In genomic region chr17:40548982-40549680, GRCh38 we compare ENCODE assay signal across 8 cellular contexts. TPM values are rescaled to one million over a fixed set of nuclear protein-coding genes. Genes with fewer than 3 reads are reported as not detected.
DNase-seq lines count a peak whose midpoint lies in the region; ATAC-seq and TF ChIP-seq lines count a peak whose summit lies in the region.

No MANE protein-coding gene starts in this region.

- ATAC-seq in GM19023 (IDR thresholded peaks at IDR 0.05; ENCODE audit: unreplicated experiment) = no peak

- CTCF ChIA-PET in RWPE1 (lab: Yijun Ruan, JAX) = interaction anchor here (0.7 to 2.8 kb wide), 4 partner anchors 11 to 1114 kb away, joined by 3 to 28 read pairs (median 7); no protein-coding TSS in a partner anchor
- CTCF ChIA-PET in GM10248 (lab: Yijun Ruan, JAX) = interaction anchor here (1.0 to 24.3 kb wide), 7 partner anchors 8 to 194 kb away, joined by 3 to 356 read pairs (median 11); no protein-coding TSS in a partner anchor

- no peaks in the 10 kb centered on the region for H3K9me3 Mint-ChIP-seq in HFFc6
- no peaks in the 10 kb centered on the region for H3K9me3 Mint-ChIP-seq in neural crest cell

- no peak for TF ChIP-seq CTCF in HFFc6 (IDR thresholded peaks at IDR 0.05)
- no peak for TF ChIP-seq CTCF in RWPE1 (conservative IDR thresholded peaks at IDR 0.05; ENCODE audit: low read depth)
- TF ChIP-seq CTCF in neural crest cell (conservative IDR thresholded peaks at IDR 0.05) = no peak
- TF ChIP-seq CTCF in GM10248 (IDR thresholded peaks at IDR 0.05; ENCODE audit: control extremely low read depth, extremely low read depth, low read depth, missing control alignments) = no peak

- peaks cover 4% of the 10 kb centered on the region; the same call in 1 of the 2 replicates for H3K27me3 Mint-ChIP-seq in HFFc6 (ENCODE audit: insufficient read depth)
- no peaks in the 10 kb centered on the region for H3K27me3 Mint-ChIP-seq in neural crest cell (ENCODE audit: low read depth)

- H3K27ac ChIP-seq in RWPE1 = peak overlapping the region; percentile 94

- POLR2A ChIA-PET in RWPE1 (lab: Yijun Ruan, JAX; ENCODE audit: low non-redundant PET) (interaction anchor here (0.6 kb wide), 2 partner anchors 36 to 65 kb away, joined by 3 to 4 read pairs; no protein-coding TSS in a partner anchor), GM10248 (lab: Yijun Ruan, JAX) (interaction anchor here (0.6 to 2.1 kb wide), 4 partner anchors 9 to 15 kb away, joined by 4 to 7 read pairs (median 6); no protein-coding TSS in a partner anchor)

- peak overlapping the region; percentile 66 for H3K4me3 Mint-ChIP-seq in HFFc6
- H3K4me3 Mint-ChIP-seq in neural crest cell = no peak overlapping the region

- DNase-seq in HFFc6 = peak; percentile 81
- no peak for DNase-seq in RWPE1 (ENCODE audit: low spot score)
- DNase-seq in ecto neural progenitor cell (ENCODE audit: low spot score) = peak; percentile 45
- no peak for DNase-seq in neural crest cell (ENCODE audit: low read depth, low spot score)
- DNase-seq in GM10248 (ENCODE audit: extremely low spot score) = no peak
- DNase-seq in NCI-H2081 treated with DMSO at 0.1 percent for 48 hours (lab: John Stamatoyannopoulos, UW) = no peak
- no peak for DNase-seq in medulla oblongata (ENCODE audit: extremely low spot score)

- H3K27ac Mint-ChIP-seq in HFFc6 (peak overlapping the region; percentile 100), neural crest cell (ENCODE audit: unreplicated experiment) (peak overlapping the region; percentile 35)

- H3K36me3 Mint-ChIP-seq in HFFc6 (ENCODE audit: low read depth) (no peaks in the 10 kb centered on the region), neural crest cell (ENCODE audit: low read depth) (no peaks in the 10 kb centered on the region)

- H3K4me1 Mint-ChIP-seq in HFFc6 (ENCODE audit: low read depth) (peaks cover 68% of the 10 kb centered on the region), neural crest cell (peaks cover 42% of the 10 kb centered on the region)

RNA-seq across cellular contexts. Expression of gene CCR7, which starts 16.1 kb away (rescaled TPM):
- not detected for total RNA-seq in HFFc6 (2021; fragmentation: NEBNext Ultra II Directional; extraction: Animal tissue kit (Norgen Biotek cat#: 25700))
- total RNA-seq in neural crest cell = 0.32 and 0.33 TPM in 2 replicates

RNA-seq across cellular contexts. Expression of gene TNS4, which starts 47.7 kb away (rescaled TPM):
- under 1 TPM in 1 of 6 experiments, not detected in 5; 0.17 TPM for total RNA-seq in HFFc6 (2021; fragmentation: NEBNext Ultra II Directional; extraction: Animal tissue kit (Norgen Biotek cat#: 25700))
- not detected in 2 replicates for total RNA-seq in neural crest cell

Comparison
In these comparisons a context has a peak if more than half of its experiments do, and no peak if none do; other contexts are left out.
1. DNase-seq: peak in HFFc6 (single experiment) and ecto neural progenitor cell (single experiment); none in RWPE1 (single experiment), neural crest cell (single experiment), GM10248 (single experiment), NCI-H2081 treated with DMSO at 0.1 percent for 48 hours (single experiment) and medulla oblongata (single experiment).